19 cellular contexts compared by ENCODE assay signal in genomic region chr17:1007310-1008007, GRCh38. TPM values are rescaled to one million over a fixed set of nuclear protein-coding genes. Genes with fewer than 3 reads are reported as not detected.
A peak's percentile ranks its signal among the peaks of the same experiment; 100 is the strongest.
DNase-seq lines count a peak whose midpoint lies in the region; ATAC-seq, FAIRE-seq and TF ChIP-seq lines count a peak whose summit lies in the region.
"Had no signal": no experiment of that assay in that cellular context is flagged by ENCODE, and none has a peak within 500 bp of the region (broad histone marks: within the 10 kb centered on the region; RNA-seq: fewer than 3 reads in every experiment).

No MANE protein-coding gene starts in this region.

- no peak overlapping the region for H3K18ac ChIP-seq in neuronal stem cell (ENCODE audit: low read length)

- H3K4me3 Mint-ChIP-seq in stimulated activated naive CD8-positive, alpha-beta T cell treated with anti-CD3 and anti-CD28 coated beads, Interleukin-15, amount 100 ng/mL, for 72 hours, result no peak overlapping the region
- H3K4me3 Mint-ChIP-seq: activated CD4-positive, alpha-beta memory T cell treated with anti-CD3 and anti-CD28 coated beads for 36 hours; activated naive CD8-positive, alpha-beta T cell treated with anti-CD3 and anti-CD28 coated beads for 36 hours had no signal

- peak overlapping the region; percentile 82 for H3K14ac ChIP-seq in neuronal stem cell (ENCODE audit: low read length)

- no peaks in the 10 kb centered on the region for H3K9me3 ChIP-seq in neuronal stem cell (replicated peaks in 1 of 2; ENCODE audit: control insufficient read depth in 2 of 2, insufficient read depth in 1 of 2, low read depth in 1 of 2, low read length in 2 of 2)

- H2BK12ac ChIP-seq in neuronal stem cell (ENCODE audit: low read length), result no peak overlapping the region

- peak; percentile 24 for DNase-seq in NCI-H1694 (lab: John Stamatoyannopoulos, UW)
- DNase-seq in dorsolateral prefrontal cortex, result no peak
- no peak for DNase-seq in neuronal stem cell (ENCODE audit: low spot score)
- DNase-seq in GM12892 (ENCODE audit: insufficient read length), result no peak
- no peak for DNase-seq in stimulated activated naive CD8-positive, alpha-beta T cell treated with anti-CD3 and anti-CD28 coated beads, Interleukin-15, amount 100 ng/mL, for 72 hours
- DNase-seq: activated CD4-positive, alpha-beta memory T cell treated with anti-CD3 and anti-CD28 coated beads for 36 hours; activated naive CD8-positive, alpha-beta T cell treated with anti-CD3 and anti-CD28 coated beads for 36 hours; COR-L47; effector CD4-positive, alpha-beta T cell; EL; kidney; NCI-H345; NK-92 treated with Interleukin-12 subunit alpha and Interleukin-12 subunit beta, amount 100 ng/mL, for 24 hours; T-helper 1 cell had no signal

- TF ChIP-seq POLR2A in GM12892 (IDR thresholded peaks at IDR 0.05; ENCODE audit: low read depth, low read length), result no peak

- no peak for FAIRE-seq in GM12892 (lab: Jason Lieb, UNC)
- FAIRE-seq: HepG2, kidney had no signal

- no peak for TF ChIP-seq CTCF in dorsolateral prefrontal cortex (IDR thresholded peaks at IDR 0.05 in 54 of 56, conservative IDR thresholded peaks at IDR 0.05 in 2 of 56; ENCODE audit: low read depth in 1 of 56, partially characterized antibody in 56 of 56)

- H3K4me1 Mint-ChIP-seq in stimulated activated naive CD8-positive, alpha-beta T cell treated with anti-CD3 and anti-CD28 coated beads, Interleukin-15, amount 100 ng/mL, for 72 hours, result peaks cover 17% of the 10 kb centered on the region

- intact Hi-C loops in dorsolateral prefrontal cortex (cut with DNase I), result no loop called here

- no peaks in the 10 kb centered on the region for H3K27me3 Mint-ChIP-seq in stimulated activated naive CD8-positive, alpha-beta T cell treated with anti-CD3 and anti-CD28 coated beads, Interleukin-15, amount 100 ng/mL, for 72 hours
- H3K27me3 Mint-ChIP-seq: activated CD4-positive, alpha-beta memory T cell treated with anti-CD3 and anti-CD28 coated beads for 36 hours; activated naive CD8-positive, alpha-beta T cell treated with anti-CD3 and anti-CD28 coated beads for 36 hours had no signal

- no peaks in the 10 kb centered on the region for H3K9me3 Mint-ChIP-seq in stimulated activated naive CD8-positive, alpha-beta T cell treated with anti-CD3 and anti-CD28 coated beads, Interleukin-15, amount 100 ng/mL, for 72 hours
- H3K9me3 Mint-ChIP-seq: activated CD4-positive, alpha-beta memory T cell treated with anti-CD3 and anti-CD28 coated beads for 36 hours; activated naive CD8-positive, alpha-beta T cell treated with anti-CD3 and anti-CD28 coated beads for 36 hours had no signal

- H3K79me1 ChIP-seq in neuronal stem cell (ENCODE audit: low read depth, low read length), result peaks cover 2% of the 10 kb centered on the region

- H3K27ac Mint-ChIP-seq in stimulated activated naive CD8-positive, alpha-beta T cell treated with anti-CD3 and anti-CD28 coated beads, Interleukin-15, amount 100 ng/mL, for 72 hours, result no peak overlapping the region
- H3K27ac Mint-ChIP-seq: activated CD4-positive, alpha-beta memory T cell treated with anti-CD3 and anti-CD28 coated beads for 36 hours; activated naive CD8-positive, alpha-beta T cell treated with anti-CD3 and anti-CD28 coated beads for 36 hours had no signal

- H3K9ac ChIP-seq in neuronal stem cell (ENCODE audit: low read depth, low read length, poor library complexity), result no peak overlapping the region

- H4K91ac ChIP-seq in neuronal stem cell (ENCODE audit: low read depth, low read length, poor library complexity), result no peak overlapping the region

- peak overlapping the region in 58 of 59 donors; percentile 0 to 93 (median 74) for H3K27ac ChIP-seq in dorsolateral prefrontal cortex
- H3K27ac ChIP-seq in neuronal stem cell (replicated peaks; ENCODE audit: low read length), result no peak overlapping the region
- peak overlapping the region; percentile 73 for H3K27ac ChIP-seq in temporal lobe (ENCODE audit: low read depth, low read length)

- no peak overlapping the region for H2AFZ ChIP-seq in neuronal stem cell (ENCODE audit: low read length)

- H3K23ac ChIP-seq in neuronal stem cell (ENCODE audit: low read depth, low read length, poor library complexity), result no peak overlapping the region

- H3K4me2 ChIP-seq in neuronal stem cell (ENCODE audit: insufficient read depth, low read length, poor library complexity, severe bottlenecking), result no peak overlapping the region
- H3K4me2 ChIP-seq: smooth muscle cell had no signal

- no peak overlapping the region for H2BK5ac ChIP-seq in neuronal stem cell (ENCODE audit: low read length)

- H3K4me1 ChIP-seq in neuronal stem cell (ENCODE audit: control insufficient read depth in 2 of 2, insufficient read depth in 1 of 2, low read depth in 1 of 2, low read length in 2 of 2), result no peaks in the 10 kb centered on the region

- H3K4me3 ChIP-seq in dorsolateral prefrontal cortex (no peak overlapping the region), neuronal stem cell (ENCODE audit: low read length in 2 of 2) (no peak overlapping the region)
- H3K4me3 ChIP-seq: smooth muscle cell had no signal

- H3K36me3 ChIP-seq in neuronal stem cell (replicated peaks in 1 of 2; ENCODE audit: control insufficient read depth in 2 of 2, insufficient read depth in 2 of 2, low read length in 2 of 2), result peaks cover 55 to 73% of the 10 kb centered on the region in 2 donors

- no peak overlapping the region for H2AK5ac ChIP-seq in neuronal stem cell (ENCODE audit: low read depth, low read length)

- ATAC-seq in GM21786 (IDR thresholded peaks at IDR 0.05; ENCODE audit: unreplicated experiment) (no peak), GM18868 (IDR thresholded peaks at IDR 0.05; ENCODE audit: unreplicated experiment) (no peak)
- no peak for ATAC-seq in stimulated activated naive CD8-positive, alpha-beta T cell treated with anti-CD3 and anti-CD28 coated beads, Interleukin-15, amount 100 ng/mL, for 72 hours
- ATAC-seq: HepG2 had no signal

- peaks cover 0 to 24% (median 0%) of the 10 kb centered on the region in 45 donors for H3K27me3 ChIP-seq in dorsolateral prefrontal cortex
- no peaks in the 10 kb centered on the region for H3K27me3 ChIP-seq in neuronal stem cell (ENCODE audit: control insufficient read depth in 3 of 3, insufficient read depth in 3 of 3, low read depth in 1 of 3, low read length in 3 of 3)

- H2BK120ac ChIP-seq in neuronal stem cell (ENCODE audit: low read depth, low read length), result no peak overlapping the region

- no peak overlapping the region for H2BK15ac ChIP-seq in neuronal stem cell (ENCODE audit: low read length)

- WGBS in neuronal stem cell (ENCODE audit: extremely low coverage in 2 of 2, insufficient read length in 2 of 2, insufficient replicate concordance in 1 of 2), 2 donors, result no CpG with 5 or more reads among the region's 16 CpGs

- H3K4ac ChIP-seq in neuronal stem cell (ENCODE audit: low read length), result no peak overlapping the region

- H4K8ac ChIP-seq in neuronal stem cell (ENCODE audit: low read depth, low read length), result no peak overlapping the region

RNA-seq across cellular contexts. Expression of gene TIMM22, which starts 10.5 kb away (rescaled TPM):
- 10 to 100 TPM in 104 of 120 experiments, 1 to 10 TPM in 16; 7.3 to 15.5 (median 11.6) TPM for total RNA-seq in dorsolateral prefrontal cortex
- polyA plus RNA-seq in neuronal stem cell (2013, experiment 1 of 2), result 9.5 TPM
- 9.6 TPM for polyA plus RNA-seq in neuronal stem cell (2013, experiment 2 of 2)
- 9.1 TPM for total RNA-seq in temporal lobe
- polyA plus RNA-seq in GM12892 (2012; ENCODE audit: missing spikeins), result 7.4 TPM

RNA-seq across cellular contexts. Expression of gene NXN, which starts 27.9 kb away (rescaled TPM):
- total RNA-seq in dorsolateral prefrontal cortex, result 10 to 100 TPM in 109 of 120 experiments, 1 to 10 TPM in 11; 6.9 to 38.1 (median 15.4) TPM
- polyA plus RNA-seq in neuronal stem cell (2013, experiment 1 of 2), result 68.2 TPM
- 67.4 TPM for polyA plus RNA-seq in neuronal stem cell (2013, experiment 2 of 2)
- total RNA-seq in temporal lobe, result 15.0 TPM
- polyA plus RNA-seq in GM12892 (2012; ENCODE audit: missing spikeins), result 2.0 TPM
